In the genomic region with DNA sequence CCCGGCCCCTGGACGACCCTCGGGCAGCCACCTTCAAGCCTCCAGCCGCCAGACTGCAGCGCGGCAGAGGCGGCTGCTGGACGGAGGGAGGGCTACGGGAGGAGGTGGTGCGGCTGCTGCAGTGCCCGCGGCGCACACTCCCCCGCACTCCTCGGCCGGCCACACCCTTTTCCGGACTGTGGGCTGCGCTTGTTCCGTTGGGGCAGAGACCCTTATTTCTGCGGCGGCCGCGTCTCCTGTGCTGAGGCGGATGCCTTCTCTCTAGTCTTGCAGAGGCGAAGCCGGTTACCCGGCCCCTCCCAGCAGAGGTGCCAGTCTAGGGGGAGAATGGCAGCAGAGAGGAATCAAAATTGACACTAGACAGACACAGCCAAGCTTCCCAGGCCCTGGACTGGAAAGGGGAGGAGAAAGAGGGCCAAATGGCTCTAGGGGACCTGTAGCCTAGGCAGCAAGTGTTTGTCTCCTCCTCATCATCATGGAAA, we compare ENCODE assay signal across 1 cellular context.
TF ChIP-seq lines count a peak whose summit lies in the region.

No MANE protein-coding gene starts in this region.

TF ChIP-seq in HepG2, 621 proteins besides CTCF, POLR2A, EP300 and RAD21 (continued from another document and continues in another):
- TF ChIP-seq, protein P1, sequence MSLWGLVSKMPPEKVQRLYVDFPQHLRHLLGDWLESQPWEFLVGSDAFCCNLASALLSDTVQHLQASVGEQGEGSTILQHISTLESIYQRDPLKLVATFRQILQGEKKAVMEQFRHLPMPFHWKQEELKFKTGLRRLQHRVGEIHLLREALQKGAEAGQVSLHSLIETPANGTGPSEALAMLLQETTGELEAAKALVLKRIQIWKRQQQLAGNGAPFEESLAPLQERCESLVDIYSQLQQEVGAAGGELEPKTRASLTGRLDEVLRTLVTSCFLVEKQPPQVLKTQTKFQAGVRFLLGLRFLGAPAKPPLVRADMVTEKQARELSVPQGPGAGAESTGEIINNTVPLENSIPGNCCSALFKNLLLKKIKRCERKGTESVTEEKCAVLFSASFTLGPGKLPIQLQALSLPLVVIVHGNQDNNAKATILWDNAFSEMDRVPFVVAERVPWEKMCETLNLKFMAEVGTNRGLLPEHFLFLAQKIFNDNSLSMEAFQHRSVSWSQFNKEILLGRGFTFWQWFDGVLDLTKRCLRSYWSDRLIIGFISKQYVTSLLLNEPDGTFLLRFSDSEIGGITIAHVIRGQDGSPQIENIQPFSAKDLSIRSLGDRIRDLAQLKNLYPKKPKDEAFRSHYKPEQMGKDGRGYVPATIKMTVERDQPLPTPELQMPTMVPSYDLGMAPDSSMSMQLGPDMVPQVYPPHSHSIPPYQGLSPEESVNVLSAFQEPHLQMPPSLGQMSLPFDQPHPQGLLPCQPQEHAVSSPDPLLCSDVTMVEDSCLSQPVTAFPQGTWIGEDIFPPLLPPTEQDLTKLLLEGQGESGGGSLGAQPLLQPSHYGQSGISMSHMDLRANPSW (CRISPR knock-in tag; IDR thresholded peaks at IDR 0.05; ENCODE audit: borderline replicate concordance) = no peak
- no peak for TF ChIP-seq ZSCAN20 (CRISPR knock-in tag; IDR thresholded peaks at IDR 0.05; ENCODE audit: borderline replicate concordance)
- TF ChIP-seq SALL1 (CRISPR knock-in tag; IDR thresholded peaks at IDR 0.05) = peak; percentile 43; the same call in 1 of the 2 replicates
- TF ChIP-seq ZBTB38 (CRISPR knock-in tag; IDR thresholded peaks at IDR 0.05) = 0 out of 2 replicates have a peak, but pooled peaks have one; percentile 25
- TF ChIP-seq KLF16 (CRISPR knock-in tag; IDR thresholded peaks at IDR 0.05) = peak in 1 of 2 experiments; percentile 49; a peak in 1 of 4 replicates
- TF ChIP-seq ELF3 (CRISPR knock-in tag; IDR thresholded peaks at IDR 0.05) = 0 out of 2 replicates have a peak, but pooled peaks have one; percentile 40
- TF ChIP-seq, protein P2, sequence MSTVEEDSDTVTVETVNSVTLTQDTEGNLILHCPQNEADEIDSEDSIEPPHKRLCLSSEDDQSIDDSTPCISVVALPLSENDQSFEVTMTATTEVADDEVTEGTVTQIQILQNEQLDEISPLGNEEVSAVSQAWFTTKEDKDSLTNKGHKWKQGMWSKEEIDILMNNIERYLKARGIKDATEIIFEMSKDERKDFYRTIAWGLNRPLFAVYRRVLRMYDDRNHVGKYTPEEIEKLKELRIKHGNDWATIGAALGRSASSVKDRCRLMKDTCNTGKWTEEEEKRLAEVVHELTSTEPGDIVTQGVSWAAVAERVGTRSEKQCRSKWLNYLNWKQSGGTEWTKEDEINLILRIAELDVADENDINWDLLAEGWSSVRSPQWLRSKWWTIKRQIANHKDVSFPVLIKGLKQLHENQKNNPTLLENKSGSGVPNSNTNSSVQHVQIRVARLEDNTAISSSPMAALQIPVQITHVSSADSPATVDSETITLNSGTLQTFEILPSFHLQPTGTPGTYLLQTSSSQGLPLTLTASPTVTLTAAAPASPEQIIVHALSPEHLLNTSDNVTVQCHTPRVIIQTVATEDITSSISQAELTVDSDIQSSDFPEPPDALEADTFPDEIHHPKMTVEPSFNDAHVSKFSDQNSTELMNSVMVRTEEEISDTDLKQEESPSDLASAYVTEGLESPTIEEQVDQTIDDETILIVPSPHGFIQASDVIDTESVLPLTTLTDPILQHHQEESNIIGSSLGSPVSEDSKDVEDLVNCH (CRISPR knock-in tag; IDR thresholded peaks at IDR 0.05) = no peak
- TF ChIP-seq, protein P3, sequence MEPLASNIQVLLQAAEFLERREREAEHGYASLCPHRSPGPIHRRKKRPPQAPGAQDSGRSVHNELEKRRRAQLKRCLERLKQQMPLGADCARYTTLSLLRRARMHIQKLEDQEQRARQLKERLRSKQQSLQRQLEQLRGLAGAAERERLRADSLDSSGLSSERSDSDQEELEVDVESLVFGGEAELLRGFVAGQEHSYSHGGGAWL (CRISPR knock-in tag; IDR thresholded peaks at IDR 0.05) = no peak
- TF ChIP-seq POLR2G (IDR thresholded peaks at IDR 0.05; ENCODE audit: low read depth, low read length) = peak; percentile 57
- TF ChIP-seq ZNF430 (CRISPR knock-in tag; IDR thresholded peaks at IDR 0.05) = no peak
- no peak for TF ChIP-seq ISX (CRISPR knock-in tag; conservative IDR thresholded peaks at IDR 0.05)
- no peak for TF ChIP-seq FLYWCH1 (CRISPR knock-in tag; IDR thresholded peaks at IDR 0.05)
- 0 out of 2 replicates have a peak, but pooled peaks have one; percentile 46 for TF ChIP-seq ZNF788 (CRISPR knock-in tag; IDR thresholded peaks at IDR 0.05; ENCODE audit: borderline replicate concordance)
- no peak for TF ChIP-seq FOXP1 (IDR thresholded peaks at IDR 0.05)
- TF ChIP-seq FOXP1 (CRISPR knock-in tag; IDR thresholded peaks at IDR 0.05) = no peak
- TF ChIP-seq, protein P4, sequence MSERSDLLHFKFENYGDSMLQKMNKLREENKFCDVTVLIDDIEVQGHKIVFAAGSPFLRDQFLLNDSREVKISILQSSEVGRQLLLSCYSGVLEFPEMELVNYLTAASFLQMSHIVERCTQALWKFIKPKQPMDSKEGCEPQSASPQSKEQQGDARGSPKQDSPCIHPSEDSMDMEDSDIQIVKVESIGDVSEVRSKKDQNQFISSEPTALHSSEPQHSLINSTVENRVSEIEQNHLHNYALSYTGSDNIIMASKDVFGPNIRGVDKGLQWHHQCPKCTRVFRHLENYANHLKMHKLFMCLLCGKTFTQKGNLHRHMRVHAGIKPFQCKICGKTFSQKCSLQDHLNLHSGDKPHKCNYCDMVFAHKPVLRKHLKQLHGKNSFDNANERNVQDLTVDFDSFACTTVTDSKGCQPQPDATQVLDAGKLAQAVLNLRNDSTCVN (CRISPR knock-in tag; IDR thresholded peaks at IDR 0.05; ENCODE audit: borderline replicate concordance) = 0 out of 2 replicates have a peak, but pooled peaks have one; percentile 20
- TF ChIP-seq, protein P5, sequence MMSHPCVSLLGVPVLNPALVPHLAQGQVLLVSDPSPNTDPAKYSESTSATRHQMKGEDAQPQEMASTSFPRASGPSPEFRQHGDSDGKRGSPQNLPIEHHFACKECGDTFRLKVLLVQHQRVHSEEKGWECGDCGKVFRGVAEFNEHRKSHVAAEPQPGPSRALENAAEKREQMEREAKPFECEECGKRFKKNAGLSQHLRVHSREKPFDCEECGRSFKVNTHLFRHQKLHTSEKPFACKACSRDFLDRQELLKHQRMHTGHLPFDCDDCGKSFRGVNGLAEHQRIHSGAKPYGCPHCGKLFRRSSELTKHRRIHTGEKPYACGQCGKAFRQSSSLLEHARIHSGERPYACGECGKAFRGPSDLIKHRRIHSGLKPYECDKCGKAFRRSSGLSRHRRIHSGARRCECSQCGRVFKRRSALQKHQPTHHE (CRISPR knock-in tag; IDR thresholded peaks at IDR 0.05; ENCODE audit: borderline replicate concordance) = no peak
- TF ChIP-seq, protein P6, sequence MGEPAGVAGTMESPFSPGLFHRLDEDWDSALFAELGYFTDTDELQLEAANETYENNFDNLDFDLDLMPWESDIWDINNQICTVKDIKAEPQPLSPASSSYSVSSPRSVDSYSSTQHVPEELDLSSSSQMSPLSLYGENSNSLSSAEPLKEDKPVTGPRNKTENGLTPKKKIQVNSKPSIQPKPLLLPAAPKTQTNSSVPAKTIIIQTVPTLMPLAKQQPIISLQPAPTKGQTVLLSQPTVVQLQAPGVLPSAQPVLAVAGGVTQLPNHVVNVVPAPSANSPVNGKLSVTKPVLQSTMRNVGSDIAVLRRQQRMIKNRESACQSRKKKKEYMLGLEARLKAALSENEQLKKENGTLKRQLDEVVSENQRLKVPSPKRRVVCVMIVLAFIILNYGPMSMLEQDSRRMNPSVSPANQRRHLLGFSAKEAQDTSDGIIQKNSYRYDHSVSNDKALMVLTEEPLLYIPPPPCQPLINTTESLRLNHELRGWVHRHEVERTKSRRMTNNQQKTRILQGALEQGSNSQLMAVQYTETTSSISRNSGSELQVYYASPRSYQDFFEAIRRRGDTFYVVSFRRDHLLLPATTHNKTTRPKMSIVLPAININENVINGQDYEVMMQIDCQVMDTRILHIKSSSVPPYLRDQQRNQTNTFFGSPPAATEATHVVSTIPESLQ (CRISPR knock-in tag; conservative IDR thresholded peaks at IDR 0.05) = no peak
- TF ChIP-seq NFE2L2 (IDR thresholded peaks at IDR 0.05; ENCODE audit: low read length) = no peak
- TF ChIP-seq EED (CRISPR knock-in tag; IDR thresholded peaks at IDR 0.05) = 0 out of 2 replicates have a peak, but pooled peaks have one; percentile 41
- no peak for TF ChIP-seq ZNF121 (CRISPR knock-in tag; IDR thresholded peaks at IDR 0.05)
- peak; percentile 41; the same call in 1 of the 2 replicates for TF ChIP-seq KDM2A (CRISPR knock-in tag; IDR thresholded peaks at IDR 0.05; ENCODE audit: borderline replicate concordance, low read depth)
- peak; percentile 65; the same call in 1 of the 2 replicates for TF ChIP-seq KLF9 (CRISPR knock-in tag; IDR thresholded peaks at IDR 0.05; ENCODE audit: low read depth)
- TF ChIP-seq EEA1 (CRISPR knock-in tag; IDR thresholded peaks at IDR 0.05; ENCODE audit: borderline replicate concordance) = 0 out of 2 replicates have a peak, but pooled peaks have one; percentile 60
- peak; percentile 28; the same call in 1 of the 2 replicates for TF ChIP-seq PITX1 (CRISPR knock-in tag; IDR thresholded peaks at IDR 0.05)
- TF ChIP-seq ZNF746 (CRISPR knock-in tag; IDR thresholded peaks at IDR 0.05) = 0 out of 2 replicates have a peak, but pooled peaks have one; percentile 39
- TF ChIP-seq ERF (CRISPR knock-in tag; IDR thresholded peaks at IDR 0.05) = 0 out of 2 replicates have a peak, but pooled peaks have one; percentile 59
- TF ChIP-seq SKI (IDR thresholded peaks at IDR 0.05; ENCODE audit: partially characterized antibody) = peak; percentile 21
- TF ChIP-seq ZMYM3 (CRISPR knock-in tag; IDR thresholded peaks at IDR 0.05) = 0 out of 2 replicates have a peak, but pooled peaks have one; percentile 51
- TF ChIP-seq, protein P7, sequence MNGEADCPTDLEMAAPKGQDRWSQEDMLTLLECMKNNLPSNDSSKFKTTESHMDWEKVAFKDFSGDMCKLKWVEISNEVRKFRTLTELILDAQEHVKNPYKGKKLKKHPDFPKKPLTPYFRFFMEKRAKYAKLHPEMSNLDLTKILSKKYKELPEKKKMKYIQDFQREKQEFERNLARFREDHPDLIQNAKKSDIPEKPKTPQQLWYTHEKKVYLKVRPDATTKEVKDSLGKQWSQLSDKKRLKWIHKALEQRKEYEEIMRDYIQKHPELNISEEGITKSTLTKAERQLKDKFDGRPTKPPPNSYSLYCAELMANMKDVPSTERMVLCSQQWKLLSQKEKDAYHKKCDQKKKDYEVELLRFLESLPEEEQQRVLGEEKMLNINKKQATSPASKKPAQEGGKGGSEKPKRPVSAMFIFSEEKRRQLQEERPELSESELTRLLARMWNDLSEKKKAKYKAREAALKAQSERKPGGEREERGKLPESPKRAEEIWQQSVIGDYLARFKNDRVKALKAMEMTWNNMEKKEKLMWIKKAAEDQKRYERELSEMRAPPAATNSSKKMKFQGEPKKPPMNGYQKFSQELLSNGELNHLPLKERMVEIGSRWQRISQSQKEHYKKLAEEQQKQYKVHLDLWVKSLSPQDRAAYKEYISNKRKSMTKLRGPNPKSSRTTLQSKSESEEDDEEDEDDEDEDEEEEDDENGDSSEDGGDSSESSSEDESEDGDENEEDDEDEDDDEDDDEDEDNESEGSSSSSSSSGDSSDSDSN (CRISPR knock-in tag; IDR thresholded peaks at IDR 0.05) = peak; percentile 72
- TF ChIP-seq ZNF761 (CRISPR knock-in tag; conservative IDR thresholded peaks at IDR 0.05) = no peak
- TF ChIP-seq NFIC (IDR thresholded peaks at IDR 0.05; ENCODE audit: low read length) = no peak
- no peak for TF ChIP-seq ATM (IDR thresholded peaks at IDR 0.05; ENCODE audit: borderline replicate concordance)
- no peak for TF ChIP-seq HNF4A (CRISPR knock-in tag; IDR thresholded peaks at IDR 0.05)
- no peak for TF ChIP-seq PHB2 (IDR thresholded peaks at IDR 0.05; ENCODE audit: partially characterized antibody)
- TF ChIP-seq FOXK1 (CRISPR knock-in tag; IDR thresholded peaks at IDR 0.05; ENCODE audit: borderline replicate concordance, low read depth) = no peak
- no peak for TF ChIP-seq IKZF4 (CRISPR knock-in tag; IDR thresholded peaks at IDR 0.05; ENCODE audit: borderline replicate concordance, low read depth, not compliant biosample characterization)
- TF ChIP-seq, protein P8, sequence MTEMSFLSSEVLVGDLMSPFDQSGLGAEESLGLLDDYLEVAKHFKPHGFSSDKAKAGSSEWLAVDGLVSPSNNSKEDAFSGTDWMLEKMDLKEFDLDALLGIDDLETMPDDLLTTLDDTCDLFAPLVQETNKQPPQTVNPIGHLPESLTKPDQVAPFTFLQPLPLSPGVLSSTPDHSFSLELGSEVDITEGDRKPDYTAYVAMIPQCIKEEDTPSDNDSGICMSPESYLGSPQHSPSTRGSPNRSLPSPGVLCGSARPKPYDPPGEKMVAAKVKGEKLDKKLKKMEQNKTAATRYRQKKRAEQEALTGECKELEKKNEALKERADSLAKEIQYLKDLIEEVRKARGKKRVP (CRISPR knock-in tag; IDR thresholded peaks at IDR 0.05) = no peak
- TF ChIP-seq KMT2A (CRISPR knock-in tag; IDR thresholded peaks at IDR 0.05) = no peak
- peak; percentile 25; the same call in 1 of the 2 replicates for TF ChIP-seq THAP11 (CRISPR knock-in tag; IDR thresholded peaks at IDR 0.05)
- TF ChIP-seq, protein P9, sequence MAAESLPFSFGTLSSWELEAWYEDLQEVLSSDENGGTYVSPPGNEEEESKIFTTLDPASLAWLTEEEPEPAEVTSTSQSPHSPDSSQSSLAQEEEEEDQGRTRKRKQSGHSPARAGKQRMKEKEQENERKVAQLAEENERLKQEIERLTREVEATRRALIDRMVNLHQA (CRISPR knock-in tag; IDR thresholded peaks at IDR 0.05) = no peak
- no peak for TF ChIP-seq ZNF329 (CRISPR knock-in tag; IDR thresholded peaks at IDR 0.05; ENCODE audit: low read depth)
- no peak for TF ChIP-seq MBD4 (IDR thresholded peaks at IDR 0.05; ENCODE audit: borderline replicate concordance, low read length)
- peak; percentile 47; the same call in 1 of the 2 replicates for TF ChIP-seq ETV5 (CRISPR knock-in tag; IDR thresholded peaks at IDR 0.05; ENCODE audit: borderline replicate concordance)
- peak; percentile 68 for TF ChIP-seq RBFOX2 (IDR thresholded peaks at IDR 0.05; ENCODE audit: low read depth, low read length)
- no peak for TF ChIP-seq SMYD3 (CRISPR knock-in tag; IDR thresholded peaks at IDR 0.05)
- TF ChIP-seq CHD2 (IDR thresholded peaks at IDR 0.05; ENCODE audit: low read depth, low read length) = no peak
- peak; percentile 15 for TF ChIP-seq XRCC5 (optimal IDR thresholded peaks at IDR 0.05; ENCODE audit: low read length)
- 0 out of 2 replicates have a peak, but pooled peaks have one; percentile 42 for TF ChIP-seq ARNT2 (CRISPR knock-in tag; IDR thresholded peaks at IDR 0.05; ENCODE audit: low read depth)
- no peak for TF ChIP-seq HES4 (CRISPR knock-in tag; IDR thresholded peaks at IDR 0.05; ENCODE audit: borderline replicate concordance)
- TF ChIP-seq CEBPG (CRISPR knock-in tag; IDR thresholded peaks at IDR 0.05) = no peak
- peak; percentile 70 for TF ChIP-seq AGO2 (optimal IDR thresholded peaks at IDR 0.05; ENCODE audit: low read depth, low read length)
